In genomic region chr9:77648458-77649108, GRCh38 we compare ENCODE assay signal across 9 cellular contexts. TPM values are rescaled to one million over a fixed set of nuclear protein-coding genes. Genes with fewer than 3 reads are reported as not detected.
DNase-seq lines count a peak whose midpoint lies in the region; FAIRE-seq and TF ChIP-seq lines count a peak whose summit lies in the region.
"Had no signal": no experiment of that assay in that cellular context is flagged by ENCODE, and none has a peak within 500 bp of the region (broad histone marks: within the 10 kb centered on the region; RNA-seq: fewer than 3 reads in every experiment).

No MANE protein-coding gene starts in this region.

- H3K9me2 ChIP-seq in hepatocyte (replicated peaks; ENCODE audit: insufficient read depth) = no peaks in the 10 kb centered on the region

- no peaks in the 10 kb centered on the region for H4K20me1 ChIP-seq in hepatocyte (ENCODE audit: insufficient read depth, poor library complexity, severe bottlenecking)

- H3K27me3 Mint-ChIP-seq in MCF 10A (ENCODE audit: insufficient read depth, unreplicated experiment) = no peaks in the 10 kb centered on the region
- peaks cover 58% of the 10 kb centered on the region for H3K27me3 Mint-ChIP-seq in activated naive CD8-positive, alpha-beta T cell treated with anti-CD3 and anti-CD28 coated beads for 36 hours

- peaks cover 37% of the 10 kb centered on the region for H3K27me3 ChIP-seq in hepatocyte

- no TSS peak for BruUV-seq in MCF 10A (replicated peaks; lab: Mats Ljungman, UMichigan)

- H3K4me3 ChIP-seq in hepatocyte (peak overlapping the region; percentile 46), retinal pigment epithelial cell (ENCODE audit: low read length) (peak overlapping the region; percentile 56)

- 24% methylated on average over 36 of the region's 37 CpGs for WGBS in hepatocyte (ENCODE audit: low lambda C conversion rate, missing lambda C conversion rate)

- no peaks in the 10 kb centered on the region for H3K4me1 Mint-ChIP-seq in MCF 10A (ENCODE audit: insufficient read depth, unreplicated experiment)
- peaks cover 8% of the 10 kb centered on the region for H3K4me1 Mint-ChIP-seq in activated naive CD8-positive, alpha-beta T cell treated with anti-CD3 and anti-CD28 coated beads for 36 hours

- H3K9me3 Mint-ChIP-seq in MCF 10A (ENCODE audit: unreplicated experiment) = no peaks in the 10 kb centered on the region
- no peaks in the 10 kb centered on the region for H3K9me3 Mint-ChIP-seq in activated naive CD8-positive, alpha-beta T cell treated with anti-CD3 and anti-CD28 coated beads for 36 hours

- TF ChIP-seq CTCF in MCF 10A (IDR thresholded peaks at IDR 0.05; ENCODE audit: unreplicated experiment) = no peak
- peak; percentile 25 for TF ChIP-seq CTCF in hepatocyte (IDR thresholded peaks at IDR 0.05; ENCODE audit: poor library complexity)
- no peak for TF ChIP-seq CTCF in retinal pigment epithelial cell (conservative IDR thresholded peaks at IDR 0.05; ENCODE audit: low read depth, low read length)
- no peak for TF ChIP-seq CTCF in D721Med (IDR thresholded peaks at IDR 0.05; ENCODE audit: insufficient read depth, missing control alignments)

- peak; percentile 42 to 54 for DNase-seq in T47D (ENCODE audit: low read depth in 1 of 2, low spot score in 1 of 2)
- no peak for DNase-seq in MCF 10A (ENCODE audit: unreplicated experiment)
- peak; percentile 14 for DNase-seq in activated naive CD8-positive, alpha-beta T cell treated with anti-CD3 and anti-CD28 coated beads for 36 hours
- peak; percentile 61 for DNase-seq in hepatocyte (ENCODE audit: low spot score)
- no peak for DNase-seq in retinal pigment epithelial cell (ENCODE audit: low read depth)
- DNase-seq in NAMALWA (ENCODE audit: low spot score) = no peak
- DNase-seq in GF-D8 (lab: John Stamatoyannopoulos, UW) = no peak
- DNase-seq in D721Med (ENCODE audit: insufficient read length, low spot score) = no peak

- in situ Hi-C loops in T47D (cut with HindIII; ENCODE audit: low pct_unique_long_range_greater_than_20kb, low sequenced_read_pairs) = no loop called here

- no peak overlapping the region for H3K27ac Mint-ChIP-seq in MCF 10A (ENCODE audit: low read depth, unreplicated experiment)
- no peak overlapping the region for H3K27ac Mint-ChIP-seq in activated naive CD8-positive, alpha-beta T cell treated with anti-CD3 and anti-CD28 coated beads for 36 hours

- H3K36me3 Mint-ChIP-seq in MCF 10A (ENCODE audit: insufficient read depth, unreplicated experiment) = no peaks in the 10 kb centered on the region
- H3K36me3 Mint-ChIP-seq in activated naive CD8-positive, alpha-beta T cell treated with anti-CD3 and anti-CD28 coated beads for 36 hours = no peaks in the 10 kb centered on the region

- no peak overlapping the region for H3K4me3 Mint-ChIP-seq in MCF 10A (ENCODE audit: unreplicated experiment)
- H3K4me3 Mint-ChIP-seq in activated naive CD8-positive, alpha-beta T cell treated with anti-CD3 and anti-CD28 coated beads for 36 hours = peak overlapping the region; percentile 70

- CTCF ChIA-PET in MCF 10A (lab: Yijun Ruan, JAX) = interaction anchor here (0.7 to 2.2 kb wide), 3 partner anchors 192 to 215 kb away, joined by 3 to 4 read pairs (median 4); no protein-coding TSS in a partner anchor

- intact Hi-C loops in MCF 10A (cut with micrococcal nuclease) = loop anchor here (1.0 kb wide), 1 partner anchor 190 kb away; no protein-coding TSS in a partner anchor

- peak overlapping the region; percentile 67 for H2AFZ ChIP-seq in hepatocyte

- H3K79me2 ChIP-seq in hepatocyte = no peaks in the 10 kb centered on the region

- H3K27ac ChIP-seq in hepatocyte = peak overlapping the region; percentile 23

- no peak for FAIRE-seq in D721Med (lab: Jason Lieb, UNC)

- H3K9me3 ChIP-seq in hepatocyte (ENCODE audit: low read depth) = no peaks in the 10 kb centered on the region

- H3K4me1 ChIP-seq in hepatocyte (ENCODE audit: insufficient read depth) = peaks cover 3% of the 10 kb centered on the region

- no peaks in the 10 kb centered on the region for H3K36me3 ChIP-seq in hepatocyte (replicated peaks; ENCODE audit: insufficient read depth, low read depth)

- peak overlapping the region; percentile 94 for H3K4me2 ChIP-seq in hepatocyte

- POLR2A ChIA-PET in MCF 10A (lab: Yijun Ruan, JAX) = no interaction called here

RNA-seq across cellular contexts. Expression of gene GNA14, which starts 0.5 kb away (rescaled TPM):
- total RNA-seq in MCF 10A (2022) (not detected in 2 replicates), hepatocyte (1.5 and 3.1 TPM in 2 replicates)
- not detected for total RNA-seq in activated naive CD8-positive, alpha-beta T cell treated with anti-CD3 and anti-CD28 coated beads for 36 hours
- 1.2 and 3.1 TPM in 2 replicates for polyA plus RNA-seq in hepatocyte
- total RNA-seq: T-helper 2 cell treated with Interferon-gamma antibody and Interleukin-4, amounts not matched to agents 100 ng/mL and 5 ng/mL, for 36 hours had no signal

Comparison
In these comparisons a context has a peak if more than half of its experiments do, and no peak if none do; other contexts are left out.
1. DNase-seq: peak in T47D (2 of 2), activated naive CD8-positive, alpha-beta T cell treated with anti-CD3 and anti-CD28 coated beads for 36 hours (single experiment) and hepatocyte (single experiment); none in MCF 10A (single experiment), retinal pigment epithelial cell (single experiment), NAMALWA (single experiment), GF-D8 (single experiment) and D721Med (single experiment).